In the genomic region with DNA sequence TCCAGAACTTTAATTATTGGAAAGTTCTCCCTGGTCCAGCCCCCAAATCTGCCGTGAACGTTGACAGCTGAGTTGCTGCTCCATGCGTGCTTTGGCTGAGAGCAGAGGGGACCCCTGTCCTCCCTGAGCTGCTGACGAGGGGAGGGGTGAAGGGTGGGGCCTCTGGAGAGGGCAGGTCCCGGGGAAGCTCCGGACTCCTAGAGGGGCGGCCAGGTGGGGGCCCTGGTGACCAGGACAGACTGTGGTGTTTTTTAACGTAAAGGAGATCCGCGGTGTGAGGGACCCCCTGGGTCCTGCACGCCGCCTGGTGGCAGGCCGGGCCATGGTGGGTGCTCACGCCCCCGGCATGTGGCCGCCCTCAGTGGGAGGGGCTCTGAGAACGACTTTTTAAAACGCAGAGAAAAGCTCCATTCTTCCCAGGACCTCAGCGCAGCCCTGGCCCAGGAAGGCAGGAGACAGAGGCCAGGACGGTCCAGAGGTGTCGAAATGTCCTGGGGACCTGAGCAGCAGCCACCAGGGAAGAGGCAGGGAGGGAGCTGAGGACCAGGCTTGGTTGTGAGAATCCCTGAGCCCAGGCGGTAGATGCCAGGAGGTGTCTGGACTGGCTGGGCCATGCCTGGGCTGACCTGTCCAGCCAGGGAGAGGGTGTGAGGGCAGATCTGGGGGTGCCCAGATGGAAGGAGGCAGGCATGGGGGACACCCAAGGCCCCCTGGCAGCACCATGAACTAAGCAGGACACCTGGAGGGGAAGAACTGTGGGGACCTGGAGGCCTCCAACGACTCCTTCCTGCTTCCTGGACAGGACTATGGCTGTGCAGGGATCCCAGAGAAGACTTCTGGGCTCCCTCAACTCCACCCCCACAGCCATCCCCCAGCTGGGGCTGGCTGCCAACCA, we compare ENCODE assay signal across 8 cellular contexts. TPM values are rescaled to one million over a fixed set of nuclear protein-coding genes. Genes with fewer than 3 reads are reported as not detected.
DNase-seq lines count a peak whose midpoint lies in the region; ATAC-seq, FAIRE-seq and TF ChIP-seq lines count a peak whose summit lies in the region.

Gene MC1R (plus strand): TSS at position 410 of the 895 bp plus-strand sequence. CDS start 397 bp downstream, at position 807.

- H3K79me2 ChIP-seq in OCI-LY7 (ENCODE audit: insufficient read depth, low read depth, low read length): peaks cover 5% of the 10 kb centered on the region

- no peak for TF ChIP-seq EP300 in upper lobe of left lung (IDR thresholded peaks at IDR 0.05)

- BruUV-seq in OCI-LY7 (replicated peaks; lab: Mats Ljungman, UMichigan): no TSS peak

- TF ChIP-seq CTCF in AG09319 (IDR thresholded peaks at IDR 0.05; ENCODE audit: low read depth, low read length) (peak; percentile 58), OCI-LY7 (conservative IDR thresholded peaks at IDR 0.05; ENCODE audit: low read length) (peak; percentile 87), breast epithelium (IDR thresholded peaks at IDR 0.05) (peak in 1 of 3 donors; percentile 15), kidney (IDR thresholded peaks at IDR 0.05; ENCODE audit: borderline replicate concordance, extremely low read depth, insufficient read depth) (no peak), upper lobe of left lung (IDR thresholded peaks at IDR 0.05) (peak in 5 of 6 experiments; percentile 11 to 41 (median 26))

- H2AFZ ChIP-seq in OCI-LY7 (ENCODE audit: low read length): peak within 1 kb of the TSS; percentile 42; the same call in 1 of the 2 replicates

- WGBS in upper lobe of left lung, 2 donors: 11 to 16% methylated on average over 5 to 23 of the region's 23 CpGs

- H3K9me2 ChIP-seq in OCI-LY7 (ENCODE audit: insufficient read depth, low read length): no peaks in the 10 kb centered on the region

- ATAC-seq in GM18517 (IDR thresholded peaks at IDR 0.05; ENCODE audit: unreplicated experiment): peak; percentile 8
- ATAC-seq in upper lobe of left lung (ENCODE audit: low FRiP score in 2 of 2): no peak
- ATAC-seq in HG03025 (IDR thresholded peaks at IDR 0.05; ENCODE audit: low FRiP score, unreplicated experiment): no peak

- H3K27ac ChIP-seq in OCI-LY7 (ENCODE audit: low read depth, low read length, poor library complexity, severe bottlenecking) (peak within 1 kb of the TSS; percentile 90), breast epithelium (no peak within 1 kb of the TSS), kidney (ENCODE audit: low read depth in 2 of 2, low read length in 2 of 2) (no peak within 1 kb of the TSS), upper lobe of left lung (peak within 1 kb of the TSS in 2 of 4 donors; percentile 31 to 35)

- no peak within 1 kb of the TSS for H3K9ac ChIP-seq in kidney (ENCODE audit: low read length in 2 of 2)

- TF ChIP-seq POLR2A in breast epithelium (IDR thresholded peaks at IDR 0.05) (no peak), upper lobe of left lung (IDR thresholded peaks at IDR 0.05) (no peak)

- POLR2A ChIA-PET in OCI-LY7 (lab: Charles Lee): interaction anchor here (0.5 to 1.3 kb wide), 6 partner anchors 22 to 350 kb away, joined by 3 to 7 read pairs (median 5); partner anchors contain the start of gene TCF25

- H3K27me3 ChIP-seq in breast epithelium: peaks cover 4 to 7% of the 10 kb centered on the region in 2 donors
- peaks cover 0 to 16% (median 12%) of the 10 kb centered on the region in 4 donors for H3K27me3 ChIP-seq in upper lobe of left lung

- intact Hi-C loops in OCI-LY7 (cut with micrococcal nuclease; ENCODE audit: unreplicated experiment): loop anchor here (2.0 to 10.0 kb wide), 3 partner anchors 104 to 218 kb away; partner anchors contain the start of genes FANCA, SPATA2L, VPS9D1 and ZNF276
- intact Hi-C loops in breast epithelium (cut with DNase I; ENCODE audit: low total_unique reads): no loop called here
- intact Hi-C loops in kidney (cut with DNase I): no loop called here

- peaks cover 52% of the 10 kb centered on the region for H3K4me1 ChIP-seq in OCI-LY7 (ENCODE audit: insufficient read depth, low read length, poor library complexity, severe bottlenecking)
- peaks cover 12 to 19% of the 10 kb centered on the region in 2 donors for H3K4me1 ChIP-seq in breast epithelium
- peaks cover 0 to 9% of the 10 kb centered on the region in 2 donors for H3K4me1 ChIP-seq in kidney (ENCODE audit: control insufficient read depth in 1 of 2, insufficient read depth in 1 of 2, low read depth in 1 of 2, low read length in 2 of 2)
- peaks cover 41 to 52% (median 47%) of the 10 kb centered on the region in 4 donors for H3K4me1 ChIP-seq in upper lobe of left lung

- no peak for FAIRE-seq in kidney (lab: Jason Lieb, UNC)

- H3K4me2 ChIP-seq in OCI-LY7 (ENCODE audit: low read length): peak within 1 kb of the TSS; percentile 84

- H3K36me3 ChIP-seq in OCI-LY7 (ENCODE audit: insufficient read depth, low read length): peaks cover 17% of the 10 kb centered on the region
- H3K36me3 ChIP-seq in breast epithelium: no peaks in the 10 kb centered on the region
- H3K36me3 ChIP-seq in kidney (ENCODE audit: control insufficient read depth in 1 of 2, insufficient read depth in 2 of 2, low read length in 2 of 2): no peaks in the 10 kb centered on the region
- no peaks in the 10 kb centered on the region for H3K36me3 ChIP-seq in upper lobe of left lung

- H3K9me3 ChIP-seq in OCI-LY7 (ENCODE audit: low read length) (no peaks in the 10 kb centered on the region), breast epithelium (no peaks in the 10 kb centered on the region), kidney (ENCODE audit: control insufficient read depth in 1 of 2, low read length in 2 of 2) (no peaks in the 10 kb centered on the region), upper lobe of left lung (no peaks in the 10 kb centered on the region)

- CTCF ChIA-PET in OCI-LY7 (lab: Charles Lee; ENCODE audit: unreplicated experiment): interaction anchor here (0.6 to 0.9 kb wide), 3 partner anchors 12 to 218 kb away, joined by 3 to 4 read pairs (median 3); no protein-coding TSS in a partner anchor

- no peak for DNase-seq in AG09319 (ENCODE audit: extremely low read depth, low read depth)
- DNase-seq in OCI-LY7 (ENCODE audit: low spot score): peak; percentile 87
- no peak for DNase-seq in breast epithelium (ENCODE audit: low spot score in 2 of 2)
- DNase-seq in kidney: peak; percentile 87
- DNase-seq in upper lobe of left lung: peak in 1 of 2 donors; percentile 82
- no peak for DNase-seq in NCI-H446 (lab: John Stamatoyannopoulos, UW)

- H4K20me1 ChIP-seq in OCI-LY7 (ENCODE audit: insufficient read depth, low read length): 0 out of 2 replicates have a peak, but pooled peaks cover under 1% of the 10 kb centered on the region

- H3K4me3 ChIP-seq in OCI-LY7 (ENCODE audit: low read depth, low read length, poor library complexity, severe bottlenecking) (peak within 1 kb of the TSS; percentile 58), breast epithelium (peak within 1 kb of the TSS; percentile 24 to 66 (median 41)), kidney (ENCODE audit: low read length in 2 of 2) (peak within 1 kb of the TSS in 1 of 2 donors; percentile 43), upper lobe of left lung (peak within 1 kb of the TSS in 3 of 4 donors; percentile 26 to 40 (median 38))

RNA-seq across cellular contexts. Expression of gene MC1R, which starts in this region (rescaled TPM):
- total RNA-seq in OCI-LY7 (2014; rRNA removed; shearing (Covaris generic)): 7.3 and 8.3 TPM in 2 replicates
- total RNA-seq in OCI-LY7 (2022) (22.3 and 23.8 TPM in 2 replicates), breast epithelium (1 to 10 TPM; 3.7 to 7.2 (median 3.8) TPM), kidney (13.5 TPM), upper lobe of left lung (10 to 100 TPM in 2 of 6 donors, 1 to 10 TPM in 4; 4.9 to 44.0 (median 7.0) TPM)
- 2.1 TPM for polyA plus RNA-seq in kidney (ENCODE audit: insufficient read depth, low read depth, low replicate concordance)

Comparison
In these comparisons a context has a peak if more than half of its experiments do, and no peak if none do; other contexts are left out.
1. DNase-seq: peak in OCI-LY7 (single experiment) and kidney (single experiment); none in AG09319 (single experiment), breast epithelium (0 of 2) and NCI-H446 (0 of 2).